30 cellular contexts compared by ENCODE assay signal in genomic region chr11:134542401-134543143, GRCh38.
DNase-seq lines count a peak whose midpoint lies in the region; ATAC-seq, FAIRE-seq and TF ChIP-seq lines count a peak whose summit lies in the region.
"Had no signal": no experiment of that assay in that cellular context is flagged by ENCODE, and none has a peak within 500 bp of the region (broad histone marks: within the 10 kb centered on the region; RNA-seq: fewer than 3 reads in every experiment).

No MANE protein-coding gene starts in this region.

- H3K36me3 Mint-ChIP-seq in Caco-2 (ENCODE audit: insufficient read depth, unreplicated experiment) (no peaks in the 10 kb centered on the region), osteocyte (ENCODE audit: unreplicated experiment) (no peaks in the 10 kb centered on the region), endothelial cell (ENCODE audit: low read depth, unreplicated experiment) (no peaks in the 10 kb centered on the region)
- H3K36me3 Mint-ChIP-seq: activated naive CD4-positive, alpha-beta T cell treated with anti-CD3 and anti-CD28 coated beads, Interleukin-2, amount 50 U/mL, for 72 hours; T-cell had no signal

- CTCF ChIA-PET in Caco-2 (lab: Charles Lee) (no interaction called here), H1 (lab: Charles Lee; ENCODE audit: partially characterized antibody) (interaction anchor here (1.2 kb wide), 1 partner anchor 14 kb away, joined by 4 read pairs; no protein-coding TSS in a partner anchor)

- intact Hi-C loops in Caco-2 (cut with micrococcal nuclease; ENCODE audit: unreplicated experiment): loop anchor here (1.0 kb wide), 1 partner anchor 19 kb away; no protein-coding TSS in a partner anchor

- no peak for TF ChIP-seq POLR2A in H1 (IDR thresholded peaks at IDR 0.05; ENCODE audit: control extremely low read depth in 1 of 2, low read depth in 2 of 2, low read length in 2 of 2)

- H3K56ac ChIP-seq in H1 (replicated peaks; ENCODE audit: insufficient read length, low read depth, low read length): no peak overlapping the region

- H3K4ac ChIP-seq in H1 (replicated peaks; ENCODE audit: insufficient read length, low read depth, low read length): no peak overlapping the region

- BruUV-seq in Caco-2 (replicated peaks; lab: Mats Ljungman, UMichigan): no TSS peak

- H3K4me2 ChIP-seq in H1 (ENCODE audit: insufficient read depth in 1 of 2, low read depth in 2 of 2, low read length in 2 of 2): no peak overlapping the region

- peaks cover 21% of the 10 kb centered on the region for H3K4me1 ChIP-seq in Caco-2
- peaks cover 0 to 6% (median 3%) of the 10 kb centered on the region in 4 experiments; a peak in 4 of 7 replicates for H3K4me1 ChIP-seq in H1 (replicated peaks in 1 of 4; ENCODE audit: control insufficient read depth in 3 of 4, insufficient read depth in 4 of 4, low read length in 3 of 4)
- H3K4me1 ChIP-seq: HAP-1, right atrium auricular region, uterus had no signal

- H3K27me3 ChIP-seq in Caco-2 (replicated peaks; ENCODE audit: control insufficient read depth, insufficient read depth, low read length) (no peaks in the 10 kb centered on the region), H1 (replicated peaks in 1 of 4; ENCODE audit: control insufficient read depth in 3 of 4, extremely low read depth in 1 of 4, insufficient read depth in 3 of 4, low read length in 3 of 4) (no peaks in the 10 kb centered on the region)
- H3K27me3 ChIP-seq: right atrium auricular region, uterus had no signal

- H3K27me3 Mint-ChIP-seq in Caco-2 (ENCODE audit: insufficient read depth, unreplicated experiment) (peaks cover 7% of the 10 kb centered on the region), osteocyte (ENCODE audit: unreplicated experiment) (peaks cover 3% of the 10 kb centered on the region), endothelial cell (ENCODE audit: unreplicated experiment) (peaks cover 9% of the 10 kb centered on the region)

- POLR2A ChIA-PET in Caco-2 (lab: Charles Lee): no interaction called here
- POLR2A ChIA-PET in H1 (lab: Charles Lee; ENCODE audit: partially characterized antibody): no interaction called here

- WGBS in H1 (ENCODE audit: extremely low coverage in 1 of 2, insufficient coverage in 1 of 2, insufficient read length in 1 of 2, insufficient replicate concordance in 2 of 2, low coverage in 1 of 2, low lambda C conversion rate in 2 of 2, missing lambda C conversion rate in 1 of 2), 2 experiments: 86% methylated on average over 10 of the region's 10 CpGs; no CpG with 5 or more reads in 1 of the 2 experiments

- no peaks in the 10 kb centered on the region for H4K20me1 ChIP-seq in H1 (replicated peaks in 1 of 2; ENCODE audit: control insufficient read depth in 1 of 2, insufficient read depth in 2 of 2, low read length in 2 of 2)

- no peak for TF ChIP-seq RAD21 in H1 (IDR thresholded peaks at IDR 0.05 in 1 of 2, conservative IDR thresholded peaks at IDR 0.05 in 1 of 2; ENCODE audit: low read depth in 2 of 2, low read length in 2 of 2)

- H4K8ac ChIP-seq in H1 (ENCODE audit: extremely low read depth, insufficient read depth, low read length): no peak overlapping the region

- no peak overlapping the region for H2BK12ac ChIP-seq in H1 (ENCODE audit: low read depth, low read length)

- no peak overlapping the region for H3K14ac ChIP-seq in H1 (ENCODE audit: insufficient read length)

- no peaks in the 10 kb centered on the region for H3K79me1 ChIP-seq in H1 (ENCODE audit: low read depth, low read length)

- H3K9me3 ChIP-seq in Caco-2: peaks cover 15% of the 10 kb centered on the region
- H3K9me3 ChIP-seq in H1 (ENCODE audit: insufficient read depth in 2 of 2, low read depth in 1 of 2, low read length in 1 of 2): no peaks in the 10 kb centered on the region; a peak in 1 of 4 replicates
- H3K9me3 ChIP-seq: HAP-1, right atrium auricular region, uterus had no signal

- H2AK5ac ChIP-seq in H1 (ENCODE audit: low read depth, low read length): 0 out of 2 replicates have a peak overlapping the region, but pooled peaks have one; percentile 4

- H3K27ac Mint-ChIP-seq in Caco-2 (ENCODE audit: unreplicated experiment) (peak overlapping the region; percentile 32), osteocyte (ENCODE audit: unreplicated experiment) (no peak overlapping the region), endothelial cell (ENCODE audit: unreplicated experiment) (no peak overlapping the region)
- H3K27ac Mint-ChIP-seq: activated naive CD4-positive, alpha-beta T cell treated with anti-CD3 and anti-CD28 coated beads, Interleukin-2, amount 50 U/mL, for 72 hours; activated T-helper 17 cell treated with anti-CD3 and anti-CD28 coated beads, Interleukin-2, amount 50 U/mL, for 72 hours had no signal

- H2BK15ac ChIP-seq in H1 (ENCODE audit: low read length): no peak overlapping the region; the same call in 1 of the 2 replicates

- no peak for ATAC-seq in HG03039 (IDR thresholded peaks at IDR 0.05; ENCODE audit: unreplicated experiment)
- no peak for ATAC-seq in GM21786 (IDR thresholded peaks at IDR 0.05; ENCODE audit: unreplicated experiment)
- ATAC-seq: activated naive CD4-positive, alpha-beta T cell treated with anti-CD3 and anti-CD28 coated beads, Interleukin-2, amount 50 U/mL, for 72 hours; activated T-helper 17 cell treated with anti-CD3 and anti-CD28 coated beads, Interleukin-2, amount 50 U/mL, for 72 hours; T-cell had no signal

- no peak overlapping the region for H2BK120ac ChIP-seq in H1 (replicated peaks; ENCODE audit: low read depth, low read length)

- no peak overlapping the region for H3K18ac ChIP-seq in H1 (ENCODE audit: extremely low read depth, low read length)

- TF ChIP-seq EP300 in H1 (IDR thresholded peaks at IDR 0.05; ENCODE audit: borderline replicate concordance in 1 of 2, low read depth in 2 of 2, low read length in 2 of 2): no peak

- no peak overlapping the region for H4K91ac ChIP-seq in H1 (replicated peaks; ENCODE audit: insufficient read length, low read length)

- H2AFZ ChIP-seq in H1 (ENCODE audit: low read length): no peak overlapping the region

- TF ChIP-seq CTCF in Caco-2 (IDR thresholded peaks at IDR 0.05; ENCODE audit: insufficient read depth in 1 of 2, low read depth in 1 of 2, low read length in 1 of 2, severe bottlenecking in 1 of 2, unreplicated experiment in 1 of 2) (no peak), H1 (IDR thresholded peaks at IDR 0.05; ENCODE audit: control extremely low read depth in 1 of 3, insufficient read depth in 1 of 3, low read depth in 1 of 3, low read length in 3 of 3) (no peak), osteocyte (IDR thresholded peaks at IDR 0.05) (no peak), endothelial cell (IDR thresholded peaks at IDR 0.05; ENCODE audit: unreplicated experiment) (no peak)

- no peak overlapping the region for H3K4me3 ChIP-seq in Caco-2 (ENCODE audit: low read depth, low read length)
- H3K4me3 ChIP-seq in H1 (ENCODE audit: extremely low read depth in 1 of 4, insufficient read depth in 2 of 4, low read depth in 3 of 4, low read length in 4 of 4): no peak overlapping the region
- H3K4me3 ChIP-seq: HAP-1, right atrium auricular region, uterus had no signal

- H3K4me1 Mint-ChIP-seq in Caco-2 (ENCODE audit: low read depth, unreplicated experiment) (peaks cover 18% of the 10 kb centered on the region), osteocyte (ENCODE audit: unreplicated experiment) (peaks cover 6% of the 10 kb centered on the region), endothelial cell (ENCODE audit: unreplicated experiment) (peaks cover 18% of the 10 kb centered on the region)
- H3K4me1 Mint-ChIP-seq: activated T-helper 17 cell treated with anti-CD3 and anti-CD28 coated beads, Interleukin-2, amount 50 U/mL, for 72 hours had no signal

- no peak overlapping the region for H3K9ac ChIP-seq in H1 (replicated peaks in 1 of 4; ENCODE audit: extremely low read depth in 1 of 4, low read depth in 3 of 4, low read length in 3 of 4)

- H2BK20ac ChIP-seq in H1 (ENCODE audit: low read length): no peak overlapping the region

- peak; percentile 91 to 95 for DNase-seq in Caco-2
- peak; percentile 36 for DNase-seq in LoVo (ENCODE audit: low spot score)
- peak in 1 of 2 experiments; percentile 40 for DNase-seq in H1 (ENCODE audit: low read depth in 1 of 2, low spot score in 2 of 2)
- DNase-seq in osteocyte (ENCODE audit: extremely low spot score, unreplicated experiment): peak; percentile 79
- no peak for DNase-seq in endothelial cell (ENCODE audit: low spot score)
- no peak for DNase-seq in NCI-H2196 treated with DMSO at 0.1 percent for 48 hours (lab: John Stamatoyannopoulos, UW; ENCODE audit: unreplicated experiment)
- DNase-seq: ACHN; activated CD4-positive, alpha-beta T cell treated with anti-CD3 and anti-CD28 coated beads for 4 hours; C1 segment of cervical spinal cord; cerebellar nuclear complex; effector CD4-positive, alpha-beta T cell; EL; KG1; mammary epithelial cell; MV-4-11; NCI-H1694; NCI-H226; NCI-H748 treated with DMSO at 0.1 percent for 48 hours; SHP77 treated with DMSO at 0.1 percent for 48 hours; T-cell had no signal

- no peak overlapping the region for H3K27ac ChIP-seq in H1 (ENCODE audit: low read depth, low read length)
- H3K27ac ChIP-seq: right atrium auricular region, uterus had no signal

- H3K36me3 ChIP-seq in Caco-2 (ENCODE audit: control insufficient read depth, insufficient read depth, low read length) (no peaks in the 10 kb centered on the region), H1 (ENCODE audit: control insufficient read depth in 2 of 4, insufficient read depth in 4 of 4, low read length in 3 of 4) (no peaks in the 10 kb centered on the region)
- H3K36me3 ChIP-seq: HAP-1, right atrium auricular region, uterus had no signal

- H3K79me2 ChIP-seq in H1 (ENCODE audit: control insufficient read depth in 1 of 2, insufficient read depth in 2 of 2, low read length in 2 of 2): no peaks in the 10 kb centered on the region

- H2BK5ac ChIP-seq in H1 (ENCODE audit: low read depth, low read length): no peak overlapping the region

- H4K5ac ChIP-seq in H1 (ENCODE audit: insufficient read length, low read depth, low read length): no peak overlapping the region

- H3K23me2 ChIP-seq in H1 (ENCODE audit: low read depth, low read length): no peaks in the 10 kb centered on the region

- H3K4me3 Mint-ChIP-seq in Caco-2 (ENCODE audit: unreplicated experiment): peak overlapping the region; percentile 7
- no peak overlapping the region for H3K4me3 Mint-ChIP-seq in osteocyte (ENCODE audit: unreplicated experiment)
- H3K4me3 Mint-ChIP-seq in endothelial cell (ENCODE audit: unreplicated experiment): no peak overlapping the region
- H3K4me3 Mint-ChIP-seq: activated T-helper 17 cell treated with anti-CD3 and anti-CD28 coated beads, Interleukin-2, amount 50 U/mL, for 72 hours; T-cell had no signal

- H3K23ac ChIP-seq in H1 (ENCODE audit: insufficient read length): no peak overlapping the region

- peaks cover 19% of the 10 kb centered on the region for H3K9me3 Mint-ChIP-seq in Caco-2 (ENCODE audit: unreplicated experiment)
- peaks cover 15% of the 10 kb centered on the region for H3K9me3 Mint-ChIP-seq in osteocyte (ENCODE audit: unreplicated experiment)
- H3K9me3 Mint-ChIP-seq in endothelial cell (ENCODE audit: unreplicated experiment): no peaks in the 10 kb centered on the region
- H3K9me3 Mint-ChIP-seq: activated naive CD4-positive, alpha-beta T cell treated with anti-CD3 and anti-CD28 coated beads, Interleukin-2, amount 50 U/mL, for 72 hours; activated T-helper 17 cell treated with anti-CD3 and anti-CD28 coated beads, Interleukin-2, amount 50 U/mL, for 72 hours; T-cell had no signal

- no peak for FAIRE-seq in H1 (lab: Jason Lieb, UNC)
- FAIRE-seq: astrocyte, D721Med, HTR-8/SVneo had no signal

Comparison
In these comparisons a context has a peak if more than half of its experiments do, and no peak if none do; other contexts are left out.
1. DNase-seq: peak in Caco-2 (2 of 2), LoVo (single experiment) and osteocyte (single experiment); none in endothelial cell (single experiment) and NCI-H2196 treated with DMSO at 0.1 percent for 48 hours (single experiment).